14 cellular contexts compared by ENCODE assay signal in the genomic region with DNA sequence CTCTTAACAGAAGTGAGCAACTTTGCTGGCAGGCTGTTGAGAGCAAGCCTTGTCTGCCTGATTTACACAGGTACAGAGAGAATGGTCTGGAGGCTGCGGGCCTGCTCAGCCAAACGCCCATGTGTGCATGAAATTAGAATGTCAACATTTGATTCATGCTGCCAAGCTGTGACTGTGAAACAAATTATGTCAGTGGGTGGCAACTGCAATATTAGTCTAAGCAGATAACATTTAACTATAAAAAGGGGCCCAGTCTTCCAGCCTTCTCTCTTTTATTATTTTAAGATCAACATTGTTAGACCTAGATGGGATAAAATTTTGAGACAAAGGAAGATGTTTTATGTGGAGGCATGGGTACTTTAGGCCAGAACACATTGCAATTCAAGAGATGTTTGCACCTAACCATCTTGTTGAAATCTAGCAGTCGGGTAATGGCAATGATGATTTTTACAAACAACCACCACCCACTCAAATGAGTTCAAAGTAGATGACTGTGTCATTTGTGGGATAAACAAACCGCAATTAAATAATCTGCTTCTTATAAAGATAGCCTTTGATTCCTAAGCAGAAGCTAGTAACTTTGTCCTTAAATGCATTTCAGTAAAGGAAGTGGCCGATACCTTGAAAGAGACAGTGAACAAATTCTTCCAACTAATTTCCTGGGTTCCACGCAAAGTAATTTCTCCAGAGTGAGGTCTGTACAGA.
DNase-seq lines count a peak whose midpoint lies in the region; TF ChIP-seq lines count a peak whose summit lies in the region.
"Had no signal": no experiment of that assay in that cellular context is flagged by ENCODE, and none has a peak within 500 bp of the region (broad histone marks: within the 10 kb centered on the region; RNA-seq: fewer than 3 reads in every experiment).

No MANE protein-coding gene starts in this region.

- CTCF ChIA-PET in HEK293 (lab: Yijun Ruan, JAX), result no interaction called here

- no peak overlapping the region for H3K27ac Mint-ChIP-seq in type B pancreatic cell
- H3K27ac Mint-ChIP-seq: activated CD4-positive, alpha-beta T cell treated with anti-CD3 and anti-CD28 coated beads, Interleukin-2, amount 10 ng/mL, durations not matched to agents 7 days and 5 days; B cell had no signal

- H3K27me3 ChIP-seq in esophagus squamous epithelium, result peaks cover 0 to 4% (median 0%) of the 10 kb centered on the region in 4 donors
- H3K27me3 ChIP-seq: foreskin keratinocyte had no signal

- POLR2A ChIA-PET in HEK293 (lab: Yijun Ruan, JAX), result no interaction called here

- H3K36me3 ChIP-seq in HEK293 (ENCODE audit: control insufficient read depth in 2 of 2, insufficient read depth in 1 of 2, low read length in 2 of 2) (no peaks in the 10 kb centered on the region), esophagus squamous epithelium (no peaks in the 10 kb centered on the region)

- peaks cover 46% of the 10 kb centered on the region for H3K27me3 Mint-ChIP-seq in type B pancreatic cell
- H3K27me3 Mint-ChIP-seq: activated CD4-positive, alpha-beta T cell treated with anti-CD3 and anti-CD28 coated beads, Interleukin-2, amount 10 ng/mL, durations not matched to agents 7 days and 5 days had no signal

- H3K4me1 Mint-ChIP-seq in type B pancreatic cell (ENCODE audit: unreplicated experiment), result peaks cover 36% of the 10 kb centered on the region
- H3K4me1 Mint-ChIP-seq: B cell had no signal

- H3K4me1 ChIP-seq in HEK293 (ENCODE audit: control insufficient read depth, insufficient read depth, low read length) (peaks cover 9% of the 10 kb centered on the region), esophagus squamous epithelium (peaks cover 0 to 3% (median 0%) of the 10 kb centered on the region in 3 donors)

- TF ChIP-seq CTCF in HEK293 (tag by site-specific recombination; IDR thresholded peaks at IDR 0.05), result no peak
- no peak for TF ChIP-seq CTCF in foreskin fibroblast (IDR thresholded peaks at IDR 0.05; ENCODE audit: low read depth, low read length)
- TF ChIP-seq CTCF in esophagus squamous epithelium (IDR thresholded peaks at IDR 0.05), result no peak
- TF ChIP-seq CTCF in type B pancreatic cell (conservative IDR thresholded peaks at IDR 0.05), result no peak

- H3K36me3 Mint-ChIP-seq in type B pancreatic cell, result peaks cover 4% of the 10 kb centered on the region
- H3K36me3 Mint-ChIP-seq: activated naive CD4-positive, alpha-beta T cell treated with anti-CD3 and anti-CD28 coated beads, Interleukin-2, amount 10 ng/mL, durations not matched to agents 7 days and 5 days had no signal

- H3K9me3 ChIP-seq in HEK293 (ENCODE audit: control insufficient read depth, insufficient read depth, low read depth, low read length), result no peaks in the 10 kb centered on the region
- H3K9me3 ChIP-seq in esophagus squamous epithelium, result no peaks in the 10 kb centered on the region

- intact Hi-C loops in esophagus squamous epithelium (cut with DNase I), result no loop called here

- H3K4me3 ChIP-seq in HEK293 (ENCODE audit: low read depth, low read length) (no peak overlapping the region), foreskin fibroblast (ENCODE audit: low read depth in 1 of 2, low read length in 2 of 2) (no peak overlapping the region), esophagus squamous epithelium (no peak overlapping the region)
- H3K4me3 ChIP-seq: coronary artery had no signal

- DNase-seq in A172 (ENCODE audit: low spot score) (peak; percentile 5), RPMI7951 (ENCODE audit: low read depth) (peak; percentile 40), foreskin fibroblast (peak; percentile 41 to 62), esophagus squamous epithelium (lab: John Stamatoyannopoulos, UW) (no peak), type B pancreatic cell (ENCODE audit: extremely low spot score, unreplicated experiment) (no peak), islet precursor cell (no peak), activated gamma-delta T cell (lab: John Stamatoyannopoulos, UW) (no peak)
- DNase-seq: activated CD4-positive, alpha-beta T cell treated with anti-CD3 and anti-CD28 coated beads, Interleukin-2, amount 10 ng/mL, durations not matched to agents 7 days and 5 days; activated naive CD4-positive, alpha-beta T cell treated with anti-CD3 and anti-CD28 coated beads, Interleukin-2, amount 10 ng/mL, durations not matched to agents 7 days and 5 days; foreskin keratinocyte; left cardiac atrium had no signal

- peaks cover 5% of the 10 kb centered on the region for H3K9me3 Mint-ChIP-seq in type B pancreatic cell
- H3K9me3 Mint-ChIP-seq: activated naive CD4-positive, alpha-beta T cell treated with anti-CD3 and anti-CD28 coated beads, Interleukin-2, amount 10 ng/mL, durations not matched to agents 7 days and 5 days had no signal

- TF ChIP-seq POLR2A in esophagus squamous epithelium (IDR thresholded peaks at IDR 0.05), result no peak

- 51 to 68% methylated on average over 6 of the region's 6 CpGs for WGBS in esophagus squamous epithelium, 2 donors

- no peak overlapping the region for H3K4me3 Mint-ChIP-seq in type B pancreatic cell
- H3K4me3 Mint-ChIP-seq: activated CD4-positive, alpha-beta T cell treated with anti-CD3 and anti-CD28 coated beads, Interleukin-2, amount 10 ng/mL, durations not matched to agents 7 days and 5 days; activated naive CD4-positive, alpha-beta T cell treated with anti-CD3 and anti-CD28 coated beads, Interleukin-2, amount 10 ng/mL, durations not matched to agents 7 days and 5 days; B cell had no signal

- H3K27ac ChIP-seq in HEK293 (ENCODE audit: extremely low read depth, low read depth, low read length) (peak overlapping the region; percentile 66), esophagus squamous epithelium (no peak overlapping the region)
- H3K27ac ChIP-seq: coronary artery, foreskin keratinocyte had no signal

TF ChIP-seq in HEK293, 187 proteins besides CTCF, POLR2A, EP300 and RAD21 (continues in another document):
- peak; percentile 32 for TF ChIP-seq ZBTB17 (tag by site-specific recombination; IDR thresholded peaks at IDR 0.05)
- TF ChIP-seq, protein P1, sequence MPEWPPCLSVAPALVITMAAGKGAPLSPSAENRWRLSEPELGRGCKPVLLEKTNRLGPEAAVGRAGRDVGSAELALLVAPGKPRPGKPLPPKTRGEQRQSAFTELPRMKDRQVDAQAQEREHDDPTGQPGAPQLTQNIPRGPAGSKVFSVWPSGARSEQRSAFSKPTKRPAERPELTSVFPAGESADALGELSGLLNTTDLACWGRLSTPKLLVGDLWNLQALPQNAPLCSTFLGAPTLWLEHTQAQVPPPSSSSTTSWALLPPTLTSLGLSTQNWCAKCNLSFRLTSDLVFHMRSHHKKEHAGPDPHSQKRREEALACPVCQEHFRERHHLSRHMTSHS (tag by site-specific recombination; IDR thresholded peaks at IDR 0.05), result peak; percentile 91
- peak; percentile 88 for TF ChIP-seq GLI2 (tag by site-specific recombination; IDR thresholded peaks at IDR 0.05; ENCODE audit: borderline replicate concordance, low read depth)
- no peak for TF ChIP-seq TRIM28 (IDR thresholded peaks at IDR 0.05; ENCODE audit: borderline replicate concordance, low read length)
- TF ChIP-seq ZNF561 (tag by site-specific recombination; IDR thresholded peaks at IDR 0.05; ENCODE audit: borderline replicate concordance), result peak; percentile 65; the same call in 1 of the 2 replicates
- TF ChIP-seq ZNF341 (tag by site-specific recombination; IDR thresholded peaks at IDR 0.05; ENCODE audit: low read depth), result peak; percentile 39; the same call in 1 of the 2 replicates
- TF ChIP-seq ZNF354C (tag by site-specific recombination; IDR thresholded peaks at IDR 0.05; ENCODE audit: borderline replicate concordance, low read depth), result no peak
- peak; percentile 33; the same call in 1 of the 2 replicates for TF ChIP-seq ZNF610 (tag by site-specific recombination; IDR thresholded peaks at IDR 0.05; ENCODE audit: borderline replicate concordance)
- no peak for TF ChIP-seq YY1 (tag by site-specific recombination; IDR thresholded peaks at IDR 0.05)
- no peak for TF ChIP-seq ZNF76 (tag by site-specific recombination; IDR thresholded peaks at IDR 0.05; ENCODE audit: borderline replicate concordance, low read depth)
- TF ChIP-seq ZNF600 (tag by site-specific recombination; IDR thresholded peaks at IDR 0.05), result peak; percentile 63; the same call in 1 of the 2 replicates
- peak; percentile 44; the same call in 1 of the 2 replicates for TF ChIP-seq ZNF121 (tag by site-specific recombination; IDR thresholded peaks at IDR 0.05)
- TF ChIP-seq, protein P2, sequence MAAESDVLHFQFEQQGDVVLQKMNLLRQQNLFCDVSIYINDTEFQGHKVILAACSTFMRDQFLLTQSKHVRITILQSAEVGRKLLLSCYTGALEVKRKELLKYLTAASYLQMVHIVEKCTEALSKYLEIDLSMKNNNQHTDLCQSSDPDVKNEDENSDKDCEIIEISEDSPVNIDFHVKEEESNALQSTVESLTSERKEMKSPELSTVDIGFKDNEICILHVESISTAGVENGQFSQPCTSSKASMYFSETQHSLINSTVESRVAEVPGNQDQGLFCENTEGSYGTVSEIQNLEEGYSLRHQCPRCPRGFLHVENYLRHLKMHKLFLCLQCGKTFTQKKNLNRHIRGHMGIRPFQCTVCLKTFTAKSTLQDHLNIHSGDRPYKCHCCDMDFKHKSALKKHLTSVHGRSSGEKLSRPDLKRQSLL (tag by site-specific recombination; IDR thresholded peaks at IDR 0.05), result no peak
- no peak for TF ChIP-seq ZNF248 (tag by site-specific recombination; IDR thresholded peaks at IDR 0.05)
- TF ChIP-seq ZNF473 (tag by site-specific recombination; IDR thresholded peaks at IDR 0.05), result no peak
- peak; percentile 86 for TF ChIP-seq ZIC2 (tag by site-specific recombination; IDR thresholded peaks at IDR 0.05)
- TF ChIP-seq ZNF2 (tag by site-specific recombination; IDR thresholded peaks at IDR 0.05), result peak; percentile 83
- TF ChIP-seq ZSCAN30 (tag by site-specific recombination; IDR thresholded peaks at IDR 0.05), result peak; percentile 70; the same call in 1 of the 2 replicates
- peak; percentile 71; the same call in 1 of the 2 replicates for TF ChIP-seq ZNF596 (tag by site-specific recombination; IDR thresholded peaks at IDR 0.05)
- peak; percentile 50 for TF ChIP-seq ZNF629 (tag by site-specific recombination; IDR thresholded peaks at IDR 0.05)
- TF ChIP-seq YY2 (tag by site-specific recombination; IDR thresholded peaks at IDR 0.05), result no peak

Comparison
In these comparisons a context has a peak if more than half of its experiments do, and no peak if none do; other contexts are left out.
1. DNase-seq: peak in A172 (single experiment), RPMI7951 (single experiment) and foreskin fibroblast (2 of 2); none in esophagus squamous epithelium (single experiment), type B pancreatic cell (single experiment), islet precursor cell (single experiment) and activated gamma-delta T cell (single experiment).